In genomic region chr3:113441051-113441770, GRCh38 we compare ENCODE assay signal across 9 cellular contexts. TPM values are rescaled to one million over a fixed set of nuclear protein-coding genes. Genes with fewer than 3 reads are reported as not detected.
A peak's percentile ranks its signal among the peaks of the same experiment; 100 is the strongest.
DNase-seq lines count a peak whose midpoint lies in the region; ATAC-seq, FAIRE-seq and TF ChIP-seq lines count a peak whose summit lies in the region.
"Had no signal": no experiment of that assay in that cellular context is flagged by ENCODE, and none has a peak within 500 bp of the region (broad histone marks: within the 10 kb centered on the region; RNA-seq: fewer than 3 reads in every experiment).

Gene CFAP44, minus strand, starts transcription at chr3:113441493. Its CDS starts 7,829 bp downstream, at chr3:113433664.

- no peak for TF ChIP-seq CTCF in CD4-positive, alpha-beta T cell (IDR thresholded peaks at IDR 0.05)
- TF ChIP-seq CTCF in retinal pigment epithelial cell (conservative IDR thresholded peaks at IDR 0.05; ENCODE audit: low read depth, low read length) = no peak

- CTCF ChIA-PET in CD4-positive, alpha-beta T cell (lab: Charles Lee) = no interaction called here

- no peaks in the 10 kb centered on the region for H3K9me3 Mint-ChIP-seq in CD4-positive, alpha-beta T cell
- H3K9me3 Mint-ChIP-seq in T-helper 2 cell treated with Interferon-gamma antibody and Interleukin-4, amounts not matched to agents 5 μg/mL and 100 μg/mL, for 36 hours = no peaks in the 10 kb centered on the region

- H3K4me3 Mint-ChIP-seq in CD4-positive, alpha-beta T cell = peak within 1 kb of the TSS; percentile 34
- peak within 1 kb of the TSS; percentile 7 for H3K4me3 Mint-ChIP-seq in T-helper 2 cell treated with Interferon-gamma antibody and Interleukin-4, amounts not matched to agents 5 μg/mL and 100 μg/mL, for 36 hours

- H3K4me1 Mint-ChIP-seq in CD4-positive, alpha-beta T cell (ENCODE audit: low read depth) = peaks cover 5% of the 10 kb centered on the region
- H3K4me1 Mint-ChIP-seq in T-helper 2 cell treated with Interferon-gamma antibody and Interleukin-4, amounts not matched to agents 5 μg/mL and 100 μg/mL, for 36 hours (ENCODE audit: low read depth) = no peaks in the 10 kb centered on the region

- H3K36me3 Mint-ChIP-seq in CD4-positive, alpha-beta T cell (ENCODE audit: low read depth) = peaks cover 37% of the 10 kb centered on the region
- H3K36me3 Mint-ChIP-seq in T-helper 2 cell treated with Interferon-gamma antibody and Interleukin-4, amounts not matched to agents 5 μg/mL and 100 μg/mL, for 36 hours (ENCODE audit: low read depth) = no peaks in the 10 kb centered on the region

- POLR2A ChIA-PET in CD4-positive, alpha-beta T cell (lab: Charles Lee) = no interaction called here

- intact Hi-C loops in CD4-positive, alpha-beta T cell (cut with DNase I, micrococcal nuclease) = no loop called here

- no peaks in the 10 kb centered on the region for H3K27me3 Mint-ChIP-seq in CD4-positive, alpha-beta T cell
- H3K27me3 Mint-ChIP-seq in T-helper 2 cell treated with Interferon-gamma antibody and Interleukin-4, amounts not matched to agents 5 μg/mL and 100 μg/mL, for 36 hours (ENCODE audit: low read depth) = no peaks in the 10 kb centered on the region

- H3K27me3 ChIP-seq in CD4-positive, alpha-beta T cell (ENCODE audit: control insufficient read depth, insufficient read depth, low read length) = no peaks in the 10 kb centered on the region

- H3K9me3 ChIP-seq in CD4-positive, alpha-beta T cell (ENCODE audit: control insufficient read depth, low read length) = no peaks in the 10 kb centered on the region

- H3K4me3 ChIP-seq in iPS-11a (ENCODE audit: low read depth, low read length) (peak within 1 kb of the TSS; percentile 21), retinal pigment epithelial cell (ENCODE audit: low read length) (peak within 1 kb of the TSS; percentile 52)

- no peak within 1 kb of the TSS for H3K27ac Mint-ChIP-seq in CD4-positive, alpha-beta T cell
- no peak within 1 kb of the TSS for H3K27ac Mint-ChIP-seq in T-helper 2 cell treated with Interferon-gamma antibody and Interleukin-4, amounts not matched to agents 5 μg/mL and 100 μg/mL, for 36 hours

- no peak within 1 kb of the TSS for H3K27ac ChIP-seq in CD4-positive, alpha-beta T cell (ENCODE audit: low read depth, low read length)

- FAIRE-seq in urothelium cell line (lab: Jason Lieb, UNC) = no peak
- FAIRE-seq: colon had no signal

- DNase-seq in CD4-positive, alpha-beta T cell = peak; percentile 17 to 58 (median 37)
- DNase-seq in T-helper 2 cell treated with Interferon-gamma antibody and Interleukin-4, amounts not matched to agents 5 μg/mL and 100 μg/mL, for 36 hours (ENCODE audit: low spot score) = peak; percentile 40
- DNase-seq in brain pericyte (ENCODE audit: low read depth, low spot score) = peak; percentile 20
- peak; percentile 24 for DNase-seq in retinal pigment epithelial cell (ENCODE audit: low read depth)
- no peak for DNase-seq in urothelium cell line (ENCODE audit: low spot score)
- no peak for DNase-seq in NCI-H1092 (lab: John Stamatoyannopoulos, UW)
- DNase-seq in H4 (ENCODE audit: low spot score) = no peak

- peak; percentile 69 for ATAC-seq in CD4-positive, alpha-beta T cell (ENCODE audit: poor library complexity)

RNA-seq across cellular contexts. Expression of gene CFAP44, which starts in this region (rescaled TPM):
- 10 to 100 TPM in 1 of 2 experiments, 1 to 10 TPM in 1; 9.7 to 10.0 TPM for total RNA-seq in CD4-positive, alpha-beta T cell
- 0.41 and 0.91 TPM in 2 replicates for total RNA-seq in H4 (2014; rRNA removed; shearing (Covaris generic))

Comparison
In these comparisons a context has a peak if more than half of its experiments do, and no peak if none do; other contexts are left out.
1. DNase-seq: peak in CD4-positive, alpha-beta T cell (10 of 10), T-helper 2 cell treated with Interferon-gamma antibody and Interleukin-4, amounts not matched to agents 5 μg/mL and 100 μg/mL, for 36 hours (single experiment), brain pericyte (single experiment) and retinal pigment epithelial cell (single experiment); none in urothelium cell line (single experiment), NCI-H1092 (single experiment) and H4 (single experiment).